ENCODE assay signal across 21 cellular contexts in the genomic region with DNA sequence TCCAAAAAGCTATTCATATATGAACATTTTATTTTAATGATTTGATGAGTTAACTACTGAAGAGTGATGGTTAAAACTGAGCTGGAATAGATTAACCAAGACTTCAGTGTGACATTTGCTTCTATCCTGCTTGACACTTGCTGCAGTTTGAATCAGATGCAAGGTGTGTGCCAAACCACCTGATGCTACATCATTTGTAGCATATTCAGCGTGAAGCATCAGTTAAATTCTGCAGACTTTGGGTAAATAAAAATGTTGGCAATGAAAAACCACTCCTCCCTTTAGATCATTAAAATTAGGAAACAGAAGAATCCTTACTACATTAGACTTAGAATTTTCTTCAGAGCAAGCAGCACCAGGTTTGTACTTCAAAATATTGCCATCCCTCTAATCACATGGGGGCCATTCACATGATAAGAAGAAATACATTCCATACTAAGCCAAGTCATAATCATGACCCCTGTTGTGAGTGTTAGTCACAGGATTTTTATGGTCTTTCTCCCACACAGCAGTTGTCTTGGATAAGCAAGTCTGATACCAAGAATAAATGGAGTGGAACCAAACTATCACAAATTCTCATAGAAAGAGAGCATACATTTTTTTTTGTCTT.
DNase-seq lines count a peak whose midpoint lies in the region; ATAC-seq and TF ChIP-seq lines count a peak whose summit lies in the region.
"Had no signal": no experiment of that assay in that cellular context is flagged by ENCODE, and none has a peak within 500 bp of the region (broad histone marks: within the 10 kb centered on the region; RNA-seq: fewer than 3 reads in every experiment).

No MANE protein-coding gene starts in this region.

- H3K9me3 ChIP-seq in PC-3 (ENCODE audit: low read length) (no peaks in the 10 kb centered on the region), upper lobe of right lung (no peaks in the 10 kb centered on the region)
- H3K9me3 ChIP-seq: gastrocnemius medialis, right lobe of liver, SJSA1, upper lobe of left lung had no signal

- intact Hi-C loops in PC-3 (cut with micrococcal nuclease) = no loop called here
- intact Hi-C loops in upper lobe of right lung (cut with DNase I) = no loop called here

- ATAC-seq in PC-3 = no peak
- ATAC-seq in upper lobe of right lung = no peak
- ATAC-seq: activated T-helper 17 cell treated with anti-CD3 and anti-CD28 coated beads, Interleukin-2, amount 50 U/mL, for 72 hours; gastrocnemius medialis; natural killer cell; right lobe of liver; stimulated activated memory B cell treated with anti-CD40 and anti-IgM and Interleukin-4, amounts not matched to agents 10 μg/mL and 1 μg/mL and 100 μg/mL, for 72 hours had no signal

- CTCF ChIA-PET in PC-3 (lab: Charles Lee) = no interaction called here

- H3K4me3 ChIP-seq in PC-3 (ENCODE audit: low read length) = no peak overlapping the region
- no peak overlapping the region for H3K4me3 ChIP-seq in upper lobe of right lung
- H3K4me3 ChIP-seq: ascending aorta, gastrocnemius medialis, right lobe of liver, SJSA1, upper lobe of left lung had no signal

- H3K79me2 ChIP-seq in PC-3 (ENCODE audit: low read length) = no peaks in the 10 kb centered on the region

- H3F3A ChIP-seq in PC-3 (ENCODE audit: low read length, unreplicated experiment) = no peaks in the 10 kb centered on the region

- TF ChIP-seq CTCF in PC-3 (conservative IDR thresholded peaks at IDR 0.05; ENCODE audit: low read depth, low read length) (no peak), upper lobe of right lung (IDR thresholded peaks at IDR 0.05) (no peak)

- H3K36me3 ChIP-seq in PC-3 (ENCODE audit: low read depth, low read length) (no peaks in the 10 kb centered on the region), upper lobe of right lung (no peaks in the 10 kb centered on the region)
- H3K36me3 ChIP-seq: gastrocnemius medialis, right lobe of liver, SJSA1 had no signal

- H3K27me3 ChIP-seq in PC-3 (ENCODE audit: low read length) = no peaks in the 10 kb centered on the region
- no peaks in the 10 kb centered on the region for H3K27me3 ChIP-seq in upper lobe of right lung
- H3K27me3 ChIP-seq: ascending aorta, gastrocnemius medialis, right lobe of liver, SJSA1, upper lobe of left lung had no signal

- no peaks in the 10 kb centered on the region for H3K9me2 ChIP-seq in PC-3 (replicated peaks; ENCODE audit: low read length)

- H3K4me2 ChIP-seq in PC-3 (ENCODE audit: low read length) = no peak overlapping the region

- DNase-seq in GM04504 (ENCODE audit: low read depth) (peak; percentile 14), PC-3 (peak; percentile 10), erythroblast (lab: John Stamatoyannopoulos, UW) (peak; percentile 13 to 50), non-pigmented ciliary epithelial cell (ENCODE audit: low read depth) (peak; percentile 67), upper lobe of right lung (no peak), SKM-1 (lab: John Stamatoyannopoulos, UW; ENCODE audit: unreplicated experiment) (no peak), NCI-H2029 treated with DMSO at 0.1 percent for 48 hours (lab: John Stamatoyannopoulos, UW) (no peak), NCI-H345 treated with DMSO at 0.1 percent for 48 hours (lab: John Stamatoyannopoulos, UW; ENCODE audit: unreplicated experiment) (no peak)
- DNase-seq: activated CD4-positive, alpha-beta T cell treated with anti-CD3 and anti-CD28 coated beads, Interleukin-2, amount 50 U/mL, for 48 hours; gastrocnemius medialis; KG1; natural killer cell; NCI-H187; NCI-H82; right lobe of liver; upper lobe of left lung had no signal

- TF ChIP-seq POLR2A in erythroblast (IDR thresholded peaks at IDR 0.05; ENCODE audit: low read length) = no peak

- H3K4me1 ChIP-seq in PC-3 (ENCODE audit: insufficient read depth, low read length) = no peaks in the 10 kb centered on the region
- H3K4me1 ChIP-seq in upper lobe of right lung = no peaks in the 10 kb centered on the region
- H3K4me1 ChIP-seq: ascending aorta, gastrocnemius medialis, SJSA1, upper lobe of left lung had no signal

- no TSS peak for BruUV-seq in PC-3 (replicated peaks; lab: Mats Ljungman, UMichigan)

- H3K9ac ChIP-seq in PC-3 (ENCODE audit: low read length) = no peak overlapping the region

- no peaks in the 10 kb centered on the region for H4K20me1 ChIP-seq in PC-3 (ENCODE audit: low read length)

- no peak overlapping the region for H2AFZ ChIP-seq in PC-3 (ENCODE audit: low read length)

- POLR2A ChIA-PET in PC-3 (lab: Charles Lee; ENCODE audit: unreplicated experiment) = no interaction called here

- no peak overlapping the region for H3K27ac ChIP-seq in PC-3 (ENCODE audit: low read length)
- H3K27ac ChIP-seq in upper lobe of right lung = no peak overlapping the region
- H3K27ac ChIP-seq: ascending aorta, C4-2B, gastrocnemius medialis, right lobe of liver, SJSA1, upper lobe of left lung had no signal

Comparison
In these comparisons a context has a peak if more than half of its experiments do, and no peak if none do; other contexts are left out.
1. DNase-seq: peak in GM04504 (single experiment), PC-3 (single experiment), erythroblast (2 of 2) and non-pigmented ciliary epithelial cell (single experiment); none in upper lobe of right lung (single experiment), SKM-1 (single experiment), NCI-H2029 treated with DMSO at 0.1 percent for 48 hours (single experiment) and NCI-H345 treated with DMSO at 0.1 percent for 48 hours (single experiment).